In genomic region chr3:45983865-45984264, GRCh38 we compare ENCODE assay signal across 24 cellular contexts. TPM values are rescaled to one million over a fixed set of nuclear protein-coding genes. Genes with fewer than 3 reads are reported as not detected.
DNase-seq lines count a peak whose midpoint lies in the region; ATAC-seq and TF ChIP-seq lines count a peak whose summit lies in the region.
"Had no signal": no experiment of that assay in that cellular context is flagged by ENCODE, and none has a peak within 500 bp of the region (broad histone marks: within the 10 kb centered on the region; RNA-seq: fewer than 3 reads in every experiment).

No MANE protein-coding gene starts in this region.

- peaks cover 18 to 78% (median 63%) of the 10 kb centered on the region in 12 donors for H3K4me1 ChIP-seq in heart left ventricle
- peaks cover 53 to 65% (median 54%) of the 10 kb centered on the region in 4 donors for H3K4me1 ChIP-seq in esophagus muscularis mucosa

- intact Hi-C loops in heart left ventricle (cut with DNase I): no loop called here
- intact Hi-C loops in Right ventricle myocardium superior (cut with DNase I): no loop called here
- intact Hi-C loops in esophagus muscularis mucosa (cut with DNase I): no loop called here
- intact Hi-C loops in sciatic nerve (cut with DNase I): no loop called here

- H3K27ac ChIP-seq in heart left ventricle (peak overlapping the region in 10 of 12 donors; percentile 33 to 98 (median 96)), esophagus muscularis mucosa (replicated peaks in 1 of 4) (peak overlapping the region; percentile 22 to 86 (median 84))
- H3K27ac ChIP-seq: A549 had no signal

- WGBS in heart left ventricle, 4 donors: 36 to 48% (median 43%) methylated on average over 3 of the region's 3 CpGs
- 81% methylated on average over 3 of the region's 3 CpGs for WGBS in esophagus muscularis mucosa

- no peak for TF ChIP-seq CTCF in heart left ventricle (IDR thresholded peaks at IDR 0.05)
- no peak for TF ChIP-seq CTCF in esophagus muscularis mucosa (IDR thresholded peaks at IDR 0.05)

- H3K4me3 ChIP-seq in heart left ventricle (no peak overlapping the region), esophagus muscularis mucosa (no peak overlapping the region)
- H3K4me3 ChIP-seq: A549; BLaER1 treated with 17β-estradiol and CSF1 and Interleukin-3, amounts not matched to agents 10 nM and 100 nM; skin epidermis had no signal

- TF ChIP-seq EP300 in esophagus muscularis mucosa (IDR thresholded peaks at IDR 0.05): no peak

- ATAC-seq in heart left ventricle (peak in 1 of 4 donors; percentile 8), Right ventricle myocardium superior (ENCODE audit: poor library complexity) (no peak), sciatic nerve (peak; percentile 20), SK-N-SH treated with all-trans-retinoic acid at 6 μM for 48 hours (no peak), HG02610 (IDR thresholded peaks at IDR 0.05; ENCODE audit: unreplicated experiment) (no peak)
- ATAC-seq: A549, left lobe of liver, PC-3 had no signal

- H3K27me3 ChIP-seq in heart left ventricle: no peaks in the 10 kb centered on the region
- H3K27me3 ChIP-seq in esophagus muscularis mucosa: no peaks in the 10 kb centered on the region
- H3K27me3 ChIP-seq: BLaER1 treated with 17β-estradiol and CSF1 and Interleukin-3, amounts not matched to agents 10 nM and 100 nM had no signal

- TF ChIP-seq POLR2A in heart left ventricle (IDR thresholded peaks at IDR 0.05): no peak
- no peak for TF ChIP-seq POLR2A in esophagus muscularis mucosa (IDR thresholded peaks at IDR 0.05; ENCODE audit: low read depth)

- H3K36me3 ChIP-seq in heart left ventricle (peaks cover 0 to 63% (median 58%) of the 10 kb centered on the region in 9 donors), esophagus muscularis mucosa (peaks cover 32 to 57% (median 52%) of the 10 kb centered on the region in 4 donors)

- H3K9me3 ChIP-seq in heart left ventricle (no peaks in the 10 kb centered on the region), esophagus muscularis mucosa (no peaks in the 10 kb centered on the region)
- H3K9me3 ChIP-seq: A549; BLaER1 treated with 17β-estradiol and CSF1 and Interleukin-3, amounts not matched to agents 10 nM and 100 nM had no signal

- DNase-seq in heart left ventricle: no peak
- no peak for DNase-seq in Right ventricle myocardium superior
- no peak for DNase-seq in esophagus muscularis mucosa (ENCODE audit: extremely low spot score)
- DNase-seq in sciatic nerve (ENCODE audit: low spot score): no peak
- no peak for DNase-seq in nucleus accumbens (lab: John Stamatoyannopoulos, UW)
- DNase-seq in activated gamma-delta T cell (lab: John Stamatoyannopoulos, UW): no peak
- DNase-seq: cortex of kidney; DMS53; NCI-H1436; NCI-H2171 treated with DMSO at 0.1 percent for 48 hours; NCI-H748 treated with DMSO at 0.1 percent for 48 hours; PC-3; stimulated activated CD4-positive, alpha-beta T cell treated with anti-CD3 and anti-CD28 coated beads, Interleukin-4, amount 100 ng/mL, for 1 hour; substantia nigra; T-helper 9 cell had no signal

TF ChIP-seq in SK-N-SH treated with all-trans-retinoic acid at 6 μM for 48 hours, 23 proteins besides CTCF, POLR2A, EP300 and RAD21:
- TF ChIP-seq POU6F1 (CRISPR knock-in tag; IDR thresholded peaks at IDR 0.05; ENCODE audit: borderline replicate concordance, low read depth): no peak
- no peak for TF ChIP-seq ARNTL (CRISPR knock-in tag; IDR thresholded peaks at IDR 0.05; ENCODE audit: borderline replicate concordance, low read depth)
- TF ChIP-seq PPARA (CRISPR knock-in tag; IDR thresholded peaks at IDR 0.05; ENCODE audit: borderline replicate concordance): no peak
- no peak for TF ChIP-seq ISL1 (CRISPR knock-in tag; IDR thresholded peaks at IDR 0.05)
- TF ChIP-seq GLIS3 (CRISPR knock-in tag; IDR thresholded peaks at IDR 0.05): no peak
- TF ChIP-seq ZFP3 (CRISPR knock-in tag; IDR thresholded peaks at IDR 0.05): no peak
TF ChIP-seq in SK-N-SH treated with all-trans-retinoic acid at 6 μM for 48 hours: peak in this region for 0.

RNA-seq across cellular contexts. Expression of gene FYCO1, which starts 11.8 kb away (rescaled TPM):
- 100 to 1,000 TPM in 6 of 9 donors, 10 to 100 TPM in 3; 57.3 to 195 (median 149) TPM for total RNA-seq in heart left ventricle
- 10 to 100 TPM; 18.5 to 69.5 TPM for polyA plus RNA-seq in heart left ventricle
- 120 TPM for total RNA-seq in Right ventricle myocardium superior
- 100 to 1,000 TPM in 1 of 4 donors, 10 to 100 TPM in 3; 64.1 to 122 (median 93.8) TPM for total RNA-seq in esophagus muscularis mucosa
- total RNA-seq in sciatic nerve: 60.6 TPM

RNA-seq across cellular contexts. Expression of gene CXCR6, which starts 40.6 kb away (rescaled TPM):
- 1 to 10 TPM in 2 of 9 donors, under 1 TPM in 4, not detected in 3; 0.20 to 2.1 (median 0.32) TPM for total RNA-seq in heart left ventricle
- under 1 TPM; 0.19 to 0.28 TPM for polyA plus RNA-seq in heart left ventricle
- 0.22 TPM for total RNA-seq in Right ventricle myocardium superior
- total RNA-seq in esophagus muscularis mucosa: 1 to 10 TPM in 1 of 4 donors, under 1 TPM in 3; 0.39 to 7.1 (median 0.49) TPM
- total RNA-seq in sciatic nerve: 0.49 TPM
- total RNA-seq: astrocyte, frontal cortex, HT-29, left lobe of liver, PC-3 had no signal
- polyA plus RNA-seq: A549 had no signal

RNA-seq across cellular contexts. Expression of gene XCR1, which starts 43.4 kb away (rescaled TPM):
- total RNA-seq in heart left ventricle (under 1 TPM in 4 of 9 donors, not detected in 5; 0.06 to 0.64 (median 0.23) TPM), Right ventricle myocardium superior (not detected), esophagus muscularis mucosa (under 1 TPM in 1 of 4 donors, not detected in 3; 0.17 TPM), sciatic nerve (0.27 TPM)
- under 1 TPM in 1 of 2 donors, not detected in 1; 0.03 TPM for polyA plus RNA-seq in heart left ventricle
- total RNA-seq: astrocyte, frontal cortex, HT-29, left lobe of liver, PC-3 had no signal
- polyA plus RNA-seq: A549 had no signal
